In genomic region chr19:35748106-35749020, GRCh38 we compare ENCODE assay signal across 8 cellular contexts. TPM values are rescaled to one million over a fixed set of nuclear protein-coding genes. Genes with fewer than 3 reads are reported as not detected.
DNase-seq lines count a peak whose midpoint lies in the region; ATAC-seq and TF ChIP-seq lines count a peak whose summit lies in the region.

Gene LIN37 (plus strand): TSS chr19:35748576. CDS start chr19:35748725, 149 bp downstream.

- no peak for TF ChIP-seq CTCF in GM20000 (IDR thresholded peaks at IDR 0.05; ENCODE audit: extremely low read depth, missing control alignments)

- ATAC-seq in effector memory CD8-positive, alpha-beta T cell (replicated peaks), result peak; percentile 72

- DNase-seq in CMK (ENCODE audit: low read depth) (peak; percentile 99), GM20000 (ENCODE audit: low spot score) (peak; percentile 94), HT-29 (ENCODE audit: low spot score) (peak; percentile 100), NOMO-1 (lab: John Stamatoyannopoulos, UW; ENCODE audit: unreplicated experiment in 2 of 2) (peak; percentile 95 to 99), medulla oblongata (ENCODE audit: extremely low spot score) (peak; percentile 100)
- DNase-seq in activated CD8-positive, alpha-beta memory T cell treated with anti-CD3 and anti-CD28 coated beads for 4 hours (ENCODE audit: low read depth in 2 of 2), result peak; percentile 95 to 99
- peak; percentile 97 to 99 (median 98) for DNase-seq in effector memory CD8-positive, alpha-beta T cell
- peak; percentile 99 for DNase-seq in stimulated activated CD8-positive, alpha-beta memory T cell treated with anti-CD3 and anti-CD28 coated beads, Interleukin-12 subunit alpha, Interleukin-12 subunit beta, amount 100 ng/mL, for 1 hour (ENCODE audit: low read depth)

- no peaks in the 10 kb centered on the region for H3K9me3 Mint-ChIP-seq in effector memory CD8-positive, alpha-beta T cell

- H3K27ac Mint-ChIP-seq in effector memory CD8-positive, alpha-beta T cell, result peak within 1 kb of the TSS; percentile 94 to 95

- no peaks in the 10 kb centered on the region for H3K27me3 Mint-ChIP-seq in effector memory CD8-positive, alpha-beta T cell

- H3K4me3 Mint-ChIP-seq in effector memory CD8-positive, alpha-beta T cell, result peak within 1 kb of the TSS; percentile 98 to 99

- peaks cover 39 to 40% of the 10 kb centered on the region in 2 donors for H3K4me1 Mint-ChIP-seq in effector memory CD8-positive, alpha-beta T cell (ENCODE audit: low read depth in 2 of 2)

- H3K36me3 Mint-ChIP-seq in effector memory CD8-positive, alpha-beta T cell (ENCODE audit: insufficient read depth), result peaks cover 29% of the 10 kb centered on the region

RNA-seq across cellular contexts. Expression of gene LIN37, which starts in this region (rescaled TPM):
- total RNA-seq in HT-29 (2014; rRNA removed; shearing (Covaris generic)), result 13.8 and 15.5 TPM in 2 replicates

Comparison
In these comparisons a context has a peak if more than half of its experiments do, and no peak if none do; other contexts are left out.
1. Peak in every context shown above with its lines: DNase-seq and ATAC-seq.